19 cellular contexts compared by ENCODE assay signal in the genomic region with DNA sequence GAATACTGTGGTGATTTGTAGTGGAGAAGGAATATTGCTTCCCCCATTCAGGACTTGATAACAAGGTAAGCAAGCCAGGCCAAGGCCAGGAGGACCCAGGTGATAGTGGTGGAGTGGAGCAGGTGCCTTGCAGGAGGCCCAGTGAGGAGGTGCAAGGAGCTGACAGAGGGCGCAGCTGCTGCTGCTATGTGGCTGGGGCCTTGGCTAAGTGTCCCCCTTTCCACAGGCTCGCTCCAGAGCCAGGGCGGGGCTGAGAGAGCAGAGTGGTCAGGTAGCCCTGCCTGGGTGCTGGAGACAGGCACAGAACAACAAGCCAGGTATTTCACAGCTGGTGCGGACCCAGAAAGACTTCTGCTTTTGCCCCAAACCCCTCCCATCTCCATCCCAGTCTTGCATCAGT.
"Had no signal": no experiment of that assay in that cellular context is flagged by ENCODE, and none has a peak within 500 bp of the region (broad histone marks: within the 10 kb centered on the region; RNA-seq: fewer than 3 reads in every experiment).

No MANE protein-coding gene starts in this region.

- H3K36me3 ChIP-seq: ovary had no signal

- H3K9me3 ChIP-seq: left lung, ovary had no signal

- H3K9me3 Mint-ChIP-seq: activated CD4-positive, alpha-beta memory T cell treated with anti-CD3 and anti-CD28 coated beads for 36 hours; activated naive CD4-positive, alpha-beta T cell treated with anti-CD3 and anti-CD28 coated beads for 36 hours; activated T-cell treated with anti-CD3 and anti-CD28 coated beads, Interleukin-2, amount 50 U/mL, for 4 hours; naive B cell; stimulated activated memory B cell treated with anti-CD40 and anti-IgM and Interleukin-4, amounts not matched to agents 10 μg/mL and 1 μg/mL and 100 μg/mL, for 72 hours; T-helper 2 cell treated with Interferon-gamma antibody and Interleukin-4, amounts not matched to agents 5 μg/mL and 100 μg/mL, for 36 hours; WTC11 had no signal

- H3K4me3 ChIP-seq: left lung, ovary had no signal

- DNase-seq: activated CD4-positive, alpha-beta memory T cell treated with anti-CD3 and anti-CD28 coated beads for 36 hours; activated CD4-positive, alpha-beta T cell treated with anti-CD3 and anti-CD28 coated beads for 4 hours; activated naive CD4-positive, alpha-beta T cell treated with anti-CD3 and anti-CD28 coated beads for 36 hours; activated T-cell treated with anti-CD3 and anti-CD28 coated beads, Interleukin-2, amount 50 U/mL, for 4 hours; anterior cingulate cortex; brain microvascular endothelial cell; central memory CD4-positive, alpha-beta T cell; erythroblast; foreskin melanocyte; kidney; left lung; mammary epithelial cell; naive B cell; ovary; stimulated activated CD4-positive, alpha-beta T cell treated with anti-CD3 and anti-CD28 coated beads, Interleukin-4, amount 100 ng/mL, for 4 hours had no signal

- H3K4me3 Mint-ChIP-seq: activated CD4-positive, alpha-beta memory T cell treated with anti-CD3 and anti-CD28 coated beads for 36 hours; activated naive CD4-positive, alpha-beta T cell treated with anti-CD3 and anti-CD28 coated beads for 36 hours; activated T-cell treated with anti-CD3 and anti-CD28 coated beads, Interleukin-2, amount 50 U/mL, for 4 hours; naive B cell; stimulated activated memory B cell treated with anti-CD40 and anti-IgM and Interleukin-4, amounts not matched to agents 10 μg/mL and 1 μg/mL and 100 μg/mL, for 72 hours; T-helper 2 cell treated with Interferon-gamma antibody and Interleukin-4, amounts not matched to agents 5 μg/mL and 100 μg/mL, for 36 hours; WTC11 had no signal

- H3K36me3 Mint-ChIP-seq: activated CD4-positive, alpha-beta memory T cell treated with anti-CD3 and anti-CD28 coated beads for 36 hours; naive B cell; stimulated activated memory B cell treated with anti-CD40 and anti-IgM and Interleukin-4, amounts not matched to agents 10 μg/mL and 1 μg/mL and 100 μg/mL, for 72 hours; WTC11 had no signal

- H3K4me1 Mint-ChIP-seq: naive B cell; stimulated activated memory B cell treated with anti-CD40 and anti-IgM and Interleukin-4, amounts not matched to agents 10 μg/mL and 1 μg/mL and 100 μg/mL, for 72 hours had no signal

- H3K4me1 ChIP-seq: left lung had no signal

- H3K27ac ChIP-seq: brain microvascular endothelial cell, left lung, ovary had no signal

- H3K27ac Mint-ChIP-seq: activated CD4-positive, alpha-beta memory T cell treated with anti-CD3 and anti-CD28 coated beads for 36 hours; activated naive CD4-positive, alpha-beta T cell treated with anti-CD3 and anti-CD28 coated beads for 36 hours; stimulated activated memory B cell treated with anti-CD40 and anti-IgM and Interleukin-4, amounts not matched to agents 10 μg/mL and 1 μg/mL and 100 μg/mL, for 72 hours; T-helper 2 cell treated with Interferon-gamma antibody and Interleukin-4, amounts not matched to agents 5 μg/mL and 100 μg/mL, for 36 hours; WTC11 had no signal

- ATAC-seq: activated T-cell treated with anti-CD3 and anti-CD28 coated beads, Interleukin-2, amount 50 U/mL, for 4 hours; left lung; sciatic nerve; stimulated activated memory B cell treated with anti-CD40 and anti-IgM and Interleukin-4, amounts not matched to agents 10 μg/mL and 1 μg/mL and 100 μg/mL, for 72 hours; WTC11 had no signal

- H3K27me3 ChIP-seq: brain microvascular endothelial cell, left lung, ovary had no signal
